In genomic region chr14:104882325-104882973, GRCh38 we compare ENCODE assay signal across 11 cellular contexts. TPM values are rescaled to one million over a fixed set of nuclear protein-coding genes. Genes with fewer than 3 reads are reported as not detected.
DNase-seq lines count a peak whose midpoint lies in the region; ATAC-seq, FAIRE-seq and TF ChIP-seq lines count a peak whose summit lies in the region.
"Had no signal": no experiment of that assay in that cellular context is flagged by ENCODE, and none has a peak within 500 bp of the region (broad histone marks: within the 10 kb centered on the region; RNA-seq: fewer than 3 reads in every experiment).

No MANE protein-coding gene starts in this region.

- no peak overlapping the region for H3K9ac ChIP-seq in HepG2 (ENCODE audit: insufficient read depth, low read depth, low read length)

- H2AFZ ChIP-seq in HepG2 (ENCODE audit: low read length): no peak overlapping the region

- no peak for FAIRE-seq in HepG2 (lab: Jason Lieb, UNC)
- FAIRE-seq: HTR-8/SVneo had no signal

- DNase-seq in Caki2 (ENCODE audit: low read depth) (peak; percentile 52), activated B cell treated with CpG ODN at 0.5 μM for 24 hours (no peak), HepG2 (ENCODE audit: low spot score) (no peak), GM10266 (ENCODE audit: extremely low spot score) (no peak), AG08395 (ENCODE audit: low spot score) (no peak)
- peak; percentile 24 for DNase-seq in Jurkat, Clone E6-1 (ENCODE audit: low read depth, low spot score)
- DNase-seq in T-helper 2 cell treated with Interferon-gamma antibody and Interleukin-4, amounts not matched to agents 5 μg/mL and 100 μg/mL, for 36 hours (ENCODE audit: low spot score): no peak
- DNase-seq: activated CD4-positive, alpha-beta T cell treated with anti-CD3 and anti-CD28 coated beads for 1 hour had no signal

- no peak overlapping the region for H3K4me3 ChIP-seq in Jurkat, Clone E6-1 (ENCODE audit: low read length)
- H3K4me3 ChIP-seq in HepG2 (replicated peaks in 1 of 3; ENCODE audit: insufficient read depth in 1 of 3, low read depth in 2 of 3, low read length in 3 of 3): no peak overlapping the region

- H3K27ac ChIP-seq in HepG2 (ENCODE audit: extremely low read length, insufficient read depth, low read length): no peak overlapping the region
- H3K27ac ChIP-seq: neutrophil had no signal

- H3K27me3 ChIP-seq in HepG2 (ENCODE audit: control insufficient read depth in 1 of 2, insufficient read depth in 2 of 2, low read length in 2 of 2): no peaks in the 10 kb centered on the region
- H3K27me3 ChIP-seq: neutrophil had no signal

- no peak overlapping the region for H3K4me3 Mint-ChIP-seq in activated B cell treated with CpG ODN at 0.5 μM for 24 hours
- no peak overlapping the region for H3K4me3 Mint-ChIP-seq in T-helper 2 cell treated with Interferon-gamma antibody and Interleukin-4, amounts not matched to agents 5 μg/mL and 100 μg/mL, for 36 hours

- no peaks in the 10 kb centered on the region for H3K79me2 ChIP-seq in HepG2 (ENCODE audit: insufficient read depth, low read length)

- no peak overlapping the region for H3K4me2 ChIP-seq in HepG2 (ENCODE audit: low read depth, low read length)

- WGBS in HepG2 (ENCODE audit: low lambda C conversion rate): 92% methylated on average over 4 of the region's 13 CpGs

- peak; percentile 85 for ATAC-seq in activated B cell treated with CpG ODN at 0.5 μM for 24 hours (ENCODE audit: low read depth)
- no peak; the same call in 2 of the 3 replicates for ATAC-seq in HepG2
- ATAC-seq in GM18868 (IDR thresholded peaks at IDR 0.05; ENCODE audit: unreplicated experiment): no peak

- TF ChIP-seq CTCF in activated B cell treated with CpG ODN at 0.5 μM for 24 hours (IDR thresholded peaks at IDR 0.05) (no peak), HepG2 (CRISPR knock-in tag; IDR thresholded peaks at IDR 0.05) (no peak), GM10266 (IDR thresholded peaks at IDR 0.05; ENCODE audit: control insufficient read depth, insufficient read depth, low read depth, missing control alignments) (no peak)

- no peaks in the 10 kb centered on the region for H3K4me1 ChIP-seq in HepG2 (ENCODE audit: insufficient read depth, low read length)

- no peak for TF ChIP-seq POLR2A in HepG2 (IDR thresholded peaks at IDR 0.05; ENCODE audit: insufficient read depth in 1 of 2, low read depth in 2 of 2, low read length in 2 of 2)

- CTCF ChIA-PET in activated B cell treated with CpG ODN at 0.5 μM for 24 hours (lab: Charles Lee) (no interaction called here), HepG2 (lab: Yijun Ruan, JAX; ENCODE audit: low intra/inter-chr PET ratio, low total read pairs) (no interaction called here)

- H3K9me3 ChIP-seq in HepG2 (ENCODE audit: low read length): no peaks in the 10 kb centered on the region
- H3K9me3 ChIP-seq: neutrophil had no signal

- TF ChIP-seq EP300 in HepG2 (IDR thresholded peaks at IDR 0.05; ENCODE audit: low read depth in 2 of 2, low read length in 2 of 2) (no peak), HepG2 (CRISPR knock-in tag; IDR thresholded peaks at IDR 0.05; ENCODE audit: borderline replicate concordance) (no peak)

- no peaks in the 10 kb centered on the region for H4K20me1 ChIP-seq in HepG2 (ENCODE audit: insufficient read depth, low read length)

- H3K27ac Mint-ChIP-seq in activated B cell treated with CpG ODN at 0.5 μM for 24 hours: no peak overlapping the region
- H3K27ac Mint-ChIP-seq in T-helper 2 cell treated with Interferon-gamma antibody and Interleukin-4, amounts not matched to agents 5 μg/mL and 100 μg/mL, for 36 hours: no peak overlapping the region

- H3K36me3 ChIP-seq in HepG2 (replicated peaks in 1 of 2; ENCODE audit: control insufficient read depth in 1 of 2, insufficient read depth in 2 of 2, low read length in 2 of 2): peaks cover 15 to 29% of the 10 kb centered on the region in 2 experiments; a peak in 3 of 5 replicates
- H3K36me3 ChIP-seq: neutrophil had no signal

- no peaks in the 10 kb centered on the region for H3K4me1 Mint-ChIP-seq in activated B cell treated with CpG ODN at 0.5 μM for 24 hours
- no peaks in the 10 kb centered on the region for H3K4me1 Mint-ChIP-seq in T-helper 2 cell treated with Interferon-gamma antibody and Interleukin-4, amounts not matched to agents 5 μg/mL and 100 μg/mL, for 36 hours (ENCODE audit: low read depth)

- H3K36me3 Mint-ChIP-seq in activated B cell treated with CpG ODN at 0.5 μM for 24 hours (ENCODE audit: low read depth): no peaks in the 10 kb centered on the region
- no peaks in the 10 kb centered on the region for H3K36me3 Mint-ChIP-seq in T-helper 2 cell treated with Interferon-gamma antibody and Interleukin-4, amounts not matched to agents 5 μg/mL and 100 μg/mL, for 36 hours (ENCODE audit: low read depth)

- H3K9me3 Mint-ChIP-seq in activated B cell treated with CpG ODN at 0.5 μM for 24 hours: no peaks in the 10 kb centered on the region
- no peaks in the 10 kb centered on the region for H3K9me3 Mint-ChIP-seq in T-helper 2 cell treated with Interferon-gamma antibody and Interleukin-4, amounts not matched to agents 5 μg/mL and 100 μg/mL, for 36 hours

- no TSS peak for BruUV-seq in HepG2 (replicated peaks; lab: Mats Ljungman, UMichigan)

- in situ Hi-C loops in Caki2 (cut with HindIII; ENCODE audit: low pct_unique_long_range_greater_than_20kb, low sequenced_read_pairs): no loop called here
- in situ Hi-C loops in HepG2 (cut with HindIII; ENCODE audit: extremely low pct_ligation_motif_present, low pct_unique_long_range_greater_than_20kb): no loop called here

- POLR2A ChIA-PET in activated B cell treated with CpG ODN at 0.5 μM for 24 hours (lab: Charles Lee): no interaction called here
- POLR2A ChIA-PET in HepG2 (lab: Yijun Ruan, JAX): no interaction called here

- TF ChIP-seq RAD21 in HepG2 (CRISPR knock-in tag; IDR thresholded peaks at IDR 0.05): no peak

- peaks cover 4% of the 10 kb centered on the region for H3K27me3 Mint-ChIP-seq in activated B cell treated with CpG ODN at 0.5 μM for 24 hours
- no peaks in the 10 kb centered on the region for H3K27me3 Mint-ChIP-seq in T-helper 2 cell treated with Interferon-gamma antibody and Interleukin-4, amounts not matched to agents 5 μg/mL and 100 μg/mL, for 36 hours (ENCODE audit: low read depth)

- intact Hi-C loops in activated B cell treated with CpG ODN at 0.5 μM for 24 hours (cut with micrococcal nuclease): no loop called here
- intact Hi-C loops in HepG2 (cut with micrococcal nuclease; ENCODE audit: unreplicated experiment): no loop called here

RNA-seq across cellular contexts. Expression of gene CEP170B, which starts 17.4 kb away (rescaled TPM):
- 6.7 and 9.8 TPM in 2 replicates for total RNA-seq in Caki2 (2014; rRNA removed; shearing (Covaris generic); ENCODE audit: low replicate concordance)
- 3.6 TPM for polyA plus RNA-seq in Jurkat, Clone E6-1 (2012; ENCODE audit: insufficient read depth, insufficient read length)
- total RNA-seq in activated B cell treated with CpG ODN at 0.5 μM for 24 hours (1.6 and 1.8 TPM in 2 replicates), HepG2 (2016; rRNA removed; fragmentation: Illumina TruSeq; extraction: Trizol) (4.4 and 8.8 TPM in 2 replicates)
- 1.9 and 3.8 TPM in 2 replicates for total RNA-seq in HepG2 (2016; cell fraction: cytosol; rRNA removed; fragmentation: Illumina TruSeq; extraction: Trizol; ENCODE audit: low read depth)
- 3.5 and 8.9 TPM in 2 replicates for total RNA-seq in HepG2 (2016; cell fraction: insoluble cytoplasmic fraction; rRNA removed; fragmentation: Illumina TruSeq; extraction: Trizol)
- 2.8 and 3.2 TPM in 2 replicates for total RNA-seq in HepG2 (2016; cell fraction: membrane; rRNA removed; fragmentation: Illumina TruSeq; extraction: Trizol)
- 7.2 and 8.8 TPM in 2 replicates for total RNA-seq in HepG2 (2016; cell fraction: nucleus; rRNA removed; fragmentation: Illumina TruSeq; extraction: Trizol)
- polyA plus RNA-seq in HepG2 (2011; rRNA removed): 4.3 and 6.2 TPM in 2 replicates
- polyA plus RNA-seq in HepG2 (2011; cell fraction: cytosol; rRNA removed): 3.5 and 4.9 TPM in 2 replicates
- polyA plus RNA-seq in HepG2 (2011; cell fraction: nucleus; rRNA removed): 25.2 and 37.7 TPM in 2 replicates
- 7.4 and 10.5 TPM in 2 replicates for polyA plus RNA-seq in HepG2 (2012)
- 0.50 and 0.58 TPM in 2 replicates for polyA plus RNA-seq in HepG2 (2016; cell fraction: cytosol; fragmentation: Illumina TruSeq; extraction: Trizol; ENCODE audit: low read depth)
- polyA plus RNA-seq in HepG2 (2016; cell fraction: insoluble cytoplasmic fraction; fragmentation: Illumina TruSeq; extraction: Trizol; ENCODE audit: low read depth): 4.9 and 7.1 TPM in 2 replicates
- 1.8 and 2.2 TPM in 2 replicates for polyA plus RNA-seq in HepG2 (2016; cell fraction: membrane; fragmentation: Illumina TruSeq; extraction: Trizol; ENCODE audit: low read depth)
- 43.8 and 50.2 TPM in 2 replicates for polyA plus RNA-seq in HepG2 (2016; cell fraction: nucleus; fragmentation: Illumina TruSeq; extraction: Trizol; ENCODE audit: insufficient read depth, low read depth)
- 6.4 and 7.9 TPM in 2 replicates for polyA minus RNA-seq in HepG2 (2011; rRNA and poly(A)+ RNA removed; ENCODE audit: low replicate concordance)
- polyA minus RNA-seq in HepG2 (2011; cell fraction: cytosol; rRNA and poly(A)+ RNA removed): 4.6 and 7.0 TPM in 2 replicates
- polyA minus RNA-seq in HepG2 (2011; cell fraction: nucleus; rRNA and poly(A)+ RNA removed): 4.1 and 5.7 TPM in 2 replicates

RNA-seq across cellular contexts. Expression of gene PLD4, which starts 42.2 kb away (rescaled TPM):
- total RNA-seq in Caki2 (2014; rRNA removed; shearing (Covaris generic); ENCODE audit: low replicate concordance): not detected in 2 replicates
- polyA plus RNA-seq in Jurkat, Clone E6-1 (2012; ENCODE audit: insufficient read depth, insufficient read length): not detected
- total RNA-seq in activated B cell treated with CpG ODN at 0.5 μM for 24 hours: 458 and 473 TPM in 2 replicates
- total RNA-seq in HepG2 (2016; rRNA removed; fragmentation: Illumina TruSeq; extraction: Trizol): not detected in 2 replicates
- total RNA-seq in HepG2 (2016; cell fraction: cytosol; rRNA removed; fragmentation: Illumina TruSeq; extraction: Trizol; ENCODE audit: low read depth): not detected in 2 replicates
- total RNA-seq in HepG2 (2016; cell fraction: insoluble cytoplasmic fraction; rRNA removed; fragmentation: Illumina TruSeq; extraction: Trizol): not detected in 2 replicates
- total RNA-seq in HepG2 (2016; cell fraction: membrane; rRNA removed; fragmentation: Illumina TruSeq; extraction: Trizol): not detected in 2 replicates
- total RNA-seq in HepG2 (2016; cell fraction: nucleus; rRNA removed; fragmentation: Illumina TruSeq; extraction: Trizol): not detected in 2 replicates
- not detected in 2 replicates for polyA plus RNA-seq in HepG2 (2011; rRNA removed)
- not detected in 2 replicates for polyA plus RNA-seq in HepG2 (2011; cell fraction: cytosol; rRNA removed)
- polyA plus RNA-seq in HepG2 (2011; cell fraction: nucleus; rRNA removed): not detected in 2 replicates
- not detected in 2 replicates for polyA plus RNA-seq in HepG2 (2012)
- not detected in 2 replicates for polyA plus RNA-seq in HepG2 (2016; cell fraction: cytosol; fragmentation: Illumina TruSeq; extraction: Trizol; ENCODE audit: low read depth)
- not detected in 2 replicates for polyA plus RNA-seq in HepG2 (2016; cell fraction: insoluble cytoplasmic fraction; fragmentation: Illumina TruSeq; extraction: Trizol; ENCODE audit: low read depth)
- not detected in 2 replicates for polyA plus RNA-seq in HepG2 (2016; cell fraction: membrane; fragmentation: Illumina TruSeq; extraction: Trizol; ENCODE audit: low read depth)
- polyA plus RNA-seq in HepG2 (2016; cell fraction: nucleus; fragmentation: Illumina TruSeq; extraction: Trizol; ENCODE audit: insufficient read depth, low read depth): not detected in 2 replicates
- 0.02 TPM in 1 of 2 replicates, not detected in the other for polyA minus RNA-seq in HepG2 (2011; rRNA and poly(A)+ RNA removed; ENCODE audit: low replicate concordance)
- not detected in 2 replicates for polyA minus RNA-seq in HepG2 (2011; cell fraction: cytosol; rRNA and poly(A)+ RNA removed)
- polyA minus RNA-seq in HepG2 (2011; cell fraction: nucleus; rRNA and poly(A)+ RNA removed): not detected in 2 replicates

Comparison
In these comparisons a context has a peak if more than half of its experiments do, and no peak if none do; other contexts are left out.
1. DNase-seq: peak in Caki2 (single experiment) and Jurkat, Clone E6-1 (single experiment); none in activated B cell treated with CpG ODN at 0.5 μM for 24 hours (single experiment), HepG2 (single experiment), GM10266 (single experiment), T-helper 2 cell treated with Interferon-gamma antibody and Interleukin-4, amounts not matched to agents 5 μg/mL and 100 μg/mL, for 36 hours (single experiment) and AG08395 (single experiment).
2. RNA of gene PLD4, which starts 42.2 kb away (total RNA-seq): 458 to 473 TPM in activated B cell treated with CpG ODN at 0.5 μM for 24 hours; not detected in Caki2 and not detected in HepG2; every median in the first group is over 100 times any median in the second.